ENCODE assay signal across 25 cellular contexts in the genomic region with DNA sequence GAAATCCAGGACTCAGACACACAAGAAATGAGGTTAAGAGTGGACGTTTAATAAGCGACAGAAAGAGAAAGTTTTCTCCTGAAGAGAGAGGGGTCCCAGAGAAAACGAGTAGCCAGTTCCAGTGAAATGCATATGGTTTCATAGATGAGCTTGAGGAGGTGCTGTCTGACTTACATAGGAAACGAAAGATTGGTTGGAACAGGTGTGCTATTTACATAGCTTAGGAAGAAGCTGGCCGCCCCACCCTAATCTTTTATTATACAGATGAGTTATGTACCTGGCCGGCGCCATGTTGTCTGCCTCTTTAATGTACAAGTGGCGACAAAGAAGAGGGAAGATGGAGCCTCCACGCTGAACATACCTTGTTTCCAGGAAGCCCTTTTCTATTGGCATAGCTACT.
DNase-seq lines count a peak whose midpoint lies in the region; ATAC-seq and TF ChIP-seq lines count a peak whose summit lies in the region.
"Had no signal": no experiment of that assay in that cellular context is flagged by ENCODE, and none has a peak within 500 bp of the region (broad histone marks: within the 10 kb centered on the region; RNA-seq: fewer than 3 reads in every experiment).

No MANE protein-coding gene starts in this region.

- no peaks in the 10 kb centered on the region for H3K27me3 Mint-ChIP-seq in progenitor cell of endocrine pancreas
- H3K27me3 Mint-ChIP-seq: stimulated activated naive B cell treated with anti-CD40 and anti-IgM and Interleukin-4, amounts not matched to agents 10 μg/mL and 1 μg/mL and 100 μg/mL, for 72 hours had no signal

- no peak for TF ChIP-seq CTCF in progenitor cell of endocrine pancreas (IDR thresholded peaks at IDR 0.05; ENCODE audit: unreplicated experiment)

- H3K9me3 Mint-ChIP-seq in progenitor cell of endocrine pancreas (ENCODE audit: low read depth): no peaks in the 10 kb centered on the region
- H3K9me3 Mint-ChIP-seq: stimulated activated naive B cell treated with anti-CD40 and anti-IgM and Interleukin-4, amounts not matched to agents 10 μg/mL and 1 μg/mL and 100 μg/mL, for 72 hours had no signal

- no peaks in the 10 kb centered on the region for H3K9me3 ChIP-seq in HUES64 (ENCODE audit: insufficient read depth, low read depth, low read length)
- H3K9me3 ChIP-seq: adrenal gland, body of pancreas, prostate gland, sigmoid colon, SJCRH30, thoracic aorta, vagina had no signal

- WGBS in HUES64: 92% methylated on average over 8 of the region's 9 CpGs

- no peaks in the 10 kb centered on the region for H3K27me3 ChIP-seq in HUES64 (ENCODE audit: insufficient read depth, low read length)
- H3K27me3 ChIP-seq: adrenal gland, body of pancreas, sigmoid colon, SJCRH30, vagina had no signal

- DNase-seq in NCI-H748 treated with DMSO at 0.1 percent for 48 hours (lab: John Stamatoyannopoulos, UW) (peak; percentile 93), progenitor cell of endocrine pancreas (ENCODE audit: low spot score, unreplicated experiment) (no peak), GF-D8 (lab: John Stamatoyannopoulos, UW) (no peak)
- DNase-seq in stimulated activated naive CD4-positive, alpha-beta T cell (lab: John Stamatoyannopoulos, UW): no peak
- DNase-seq: activated CD4-positive, alpha-beta T cell treated with anti-CD3 and anti-CD28 coated beads, Interleukin-2, amount 50 U/mL, for 1 hour; activated naive CD4-positive, alpha-beta T cell treated with Interleukin-2 at 50 U/mL for 16 hours; activated T-cell treated with anti-CD3 and anti-CD28 coated beads, Interleukin-2, amount 50 U/mL, for 48 hours; adrenal gland; C1 segment of cervical spinal cord; GOT3; left cardiac atrium; mammary epithelial cell; NCI-H1092 treated with DMSO at 0.1 percent for 48 hours; NCI-H526 treated with DMSO at 0.1 percent for 48 hours; sigmoid colon; stimulated activated naive B cell treated with anti-CD40 and anti-IgM and Interleukin-4, amounts not matched to agents 10 μg/mL and 1 μg/mL and 100 μg/mL, for 72 hours had no signal

- H3K36me3 ChIP-seq in HUES64 (ENCODE audit: insufficient read depth, low read length): no peaks in the 10 kb centered on the region
- H3K36me3 ChIP-seq: adrenal gland, prostate gland, sigmoid colon, SJCRH30, thoracic aorta, vagina had no signal

- H3K4me3 ChIP-seq in HUES64 (ENCODE audit: low read length) (peak overlapping the region; percentile 37), iPS-11a (ENCODE audit: low read depth, low read length) (peak overlapping the region; percentile 59)
- H3K4me3 ChIP-seq: adrenal gland, body of pancreas, prostate gland, sigmoid colon, SJCRH30, thoracic aorta, vagina had no signal

- no peak overlapping the region for H3K4me3 Mint-ChIP-seq in progenitor cell of endocrine pancreas (ENCODE audit: low read depth)
- H3K4me3 Mint-ChIP-seq: stimulated activated naive B cell treated with anti-CD40 and anti-IgM and Interleukin-4, amounts not matched to agents 10 μg/mL and 1 μg/mL and 100 μg/mL, for 72 hours had no signal

- H3K36me3 Mint-ChIP-seq in progenitor cell of endocrine pancreas (ENCODE audit: insufficient read depth): no peaks in the 10 kb centered on the region
- H3K36me3 Mint-ChIP-seq: stimulated activated naive B cell treated with anti-CD40 and anti-IgM and Interleukin-4, amounts not matched to agents 10 μg/mL and 1 μg/mL and 100 μg/mL, for 72 hours had no signal

- H3K27ac Mint-ChIP-seq in progenitor cell of endocrine pancreas: peak overlapping the region; percentile 29
- H3K27ac Mint-ChIP-seq: stimulated activated naive B cell treated with anti-CD40 and anti-IgM and Interleukin-4, amounts not matched to agents 10 μg/mL and 1 μg/mL and 100 μg/mL, for 72 hours had no signal

- ATAC-seq in HG03457 (IDR thresholded peaks at IDR 0.05; ENCODE audit: unreplicated experiment): no peak
- no peak for ATAC-seq in GM18873 (IDR thresholded peaks at IDR 0.05; ENCODE audit: low FRiP score, unreplicated experiment)
- ATAC-seq: body of pancreas; left cardiac atrium; stimulated activated naive B cell treated with anti-CD40 and anti-IgM and Interleukin-4, amounts not matched to agents 10 μg/mL and 1 μg/mL and 100 μg/mL, for 72 hours had no signal

- H3K9ac ChIP-seq in HUES64 (ENCODE audit: low read depth, low read length): peak overlapping the region; percentile 40; the same call in 1 of the 2 replicates

- peaks cover 48% of the 10 kb centered on the region for H3K4me1 ChIP-seq in HUES64 (ENCODE audit: insufficient read depth, low read length)
- H3K4me1 ChIP-seq: adrenal gland, body of pancreas, prostate gland, sigmoid colon, SJCRH30, vagina had no signal

- H3K27ac ChIP-seq in HUES64 (ENCODE audit: low read depth, low read length): no peak overlapping the region
- H3K27ac ChIP-seq: adrenal gland, body of pancreas, prostate gland, sigmoid colon, SJCRH30, thoracic aorta, vagina had no signal

- no peaks in the 10 kb centered on the region for H3K4me1 Mint-ChIP-seq in progenitor cell of endocrine pancreas (ENCODE audit: low read depth)
- H3K4me1 Mint-ChIP-seq: stimulated activated naive B cell treated with anti-CD40 and anti-IgM and Interleukin-4, amounts not matched to agents 10 μg/mL and 1 μg/mL and 100 μg/mL, for 72 hours had no signal
